1 cellular context compared by ENCODE assay signal in the genomic region with DNA sequence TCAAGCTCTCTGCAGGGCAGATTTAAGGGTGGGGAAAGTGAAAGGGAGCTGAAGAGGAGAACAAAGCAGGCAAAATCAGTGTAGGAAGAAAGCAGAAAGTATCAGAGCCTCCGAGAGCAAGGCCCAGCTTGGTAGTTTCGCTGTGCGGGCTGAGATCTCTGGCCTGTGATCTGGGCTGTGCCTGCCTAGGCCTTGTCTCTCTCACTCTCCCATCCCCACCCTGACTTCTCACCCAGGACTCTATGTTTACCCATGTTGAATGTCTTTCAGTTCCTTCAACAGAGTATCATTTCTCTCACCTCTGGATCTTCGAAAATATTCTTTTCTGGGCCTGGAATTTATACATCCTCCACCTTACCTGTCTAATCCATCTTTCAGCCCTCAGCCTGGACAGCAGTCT.
TF ChIP-seq lines count a peak whose summit lies in the region.

No MANE protein-coding gene starts in this region.

TF ChIP-seq in A549, 52 proteins besides CTCF, POLR2A, EP300 and RAD21:
- no peak for TF ChIP-seq POLR2AphosphoS2 (conservative IDR thresholded peaks at IDR 0.05; ENCODE audit: low read length)
- TF ChIP-seq, protein P1, sequence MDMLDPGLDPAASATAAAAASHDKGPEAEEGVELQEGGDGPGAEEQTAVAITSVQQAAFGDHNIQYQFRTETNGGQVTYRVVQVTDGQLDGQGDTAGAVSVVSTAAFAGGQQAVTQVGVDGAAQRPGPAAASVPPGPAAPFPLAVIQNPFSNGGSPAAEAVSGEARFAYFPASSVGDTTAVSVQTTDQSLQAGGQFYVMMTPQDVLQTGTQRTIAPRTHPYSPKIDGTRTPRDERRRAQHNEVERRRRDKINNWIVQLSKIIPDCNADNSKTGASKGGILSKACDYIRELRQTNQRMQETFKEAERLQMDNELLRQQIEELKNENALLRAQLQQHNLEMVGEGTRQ (IDR thresholded peaks at IDR 0.05) = no peak
- no peak for TF ChIP-seq ESRRA (IDR thresholded peaks at IDR 0.05; ENCODE audit: borderline replicate concordance, low read length)
- TF ChIP-seq, protein P2, sequence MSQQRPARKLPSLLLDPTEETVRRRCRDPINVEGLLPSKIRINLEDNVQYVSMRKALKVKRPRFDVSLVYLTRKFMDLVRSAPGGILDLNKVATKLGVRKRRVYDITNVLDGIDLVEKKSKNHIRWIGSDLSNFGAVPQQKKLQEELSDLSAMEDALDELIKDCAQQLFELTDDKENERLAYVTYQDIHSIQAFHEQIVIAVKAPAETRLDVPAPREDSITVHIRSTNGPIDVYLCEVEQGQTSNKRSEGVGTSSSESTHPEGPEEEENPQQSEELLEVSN (IDR thresholded peaks at IDR 0.05; ENCODE audit: borderline replicate concordance, low read depth) = no peak
- no peak for TF ChIP-seq NPAS2 (CRISPR knock-in tag; IDR thresholded peaks at IDR 0.05; ENCODE audit: borderline replicate concordance)
- TF ChIP-seq SREBF2 (IDR thresholded peaks at IDR 0.05) = no peak
- TF ChIP-seq, protein P3, sequence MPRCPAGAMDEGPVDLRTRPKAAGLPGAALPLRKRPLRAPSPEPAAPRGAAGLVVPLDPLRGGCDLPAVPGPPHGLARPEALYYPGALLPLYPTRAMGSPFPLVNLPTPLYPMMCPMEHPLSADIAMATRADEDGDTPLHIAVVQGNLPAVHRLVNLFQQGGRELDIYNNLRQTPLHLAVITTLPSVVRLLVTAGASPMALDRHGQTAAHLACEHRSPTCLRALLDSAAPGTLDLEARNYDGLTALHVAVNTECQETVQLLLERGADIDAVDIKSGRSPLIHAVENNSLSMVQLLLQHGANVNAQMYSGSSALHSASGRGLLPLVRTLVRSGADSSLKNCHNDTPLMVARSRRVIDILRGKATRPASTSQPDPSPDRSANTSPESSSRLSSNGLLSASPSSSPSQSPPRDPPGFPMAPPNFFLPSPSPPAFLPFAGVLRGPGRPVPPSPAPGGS (IDR thresholded peaks at IDR 0.05) = no peak
- TF ChIP-seq, protein P4, sequence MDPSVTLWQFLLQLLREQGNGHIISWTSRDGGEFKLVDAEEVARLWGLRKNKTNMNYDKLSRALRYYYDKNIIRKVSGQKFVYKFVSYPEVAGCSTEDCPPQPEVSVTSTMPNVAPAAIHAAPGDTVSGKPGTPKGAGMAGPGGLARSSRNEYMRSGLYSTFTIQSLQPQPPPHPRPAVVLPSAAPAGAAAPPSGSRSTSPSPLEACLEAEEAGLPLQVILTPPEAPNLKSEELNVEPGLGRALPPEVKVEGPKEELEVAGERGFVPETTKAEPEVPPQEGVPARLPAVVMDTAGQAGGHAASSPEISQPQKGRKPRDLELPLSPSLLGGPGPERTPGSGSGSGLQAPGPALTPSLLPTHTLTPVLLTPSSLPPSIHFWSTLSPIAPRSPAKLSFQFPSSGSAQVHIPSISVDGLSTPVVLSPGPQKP (IDR thresholded peaks at IDR 0.05; ENCODE audit: low read depth, low read length) = no peak
- TF ChIP-seq RFX5 (IDR thresholded peaks at IDR 0.05) = no peak
- TF ChIP-seq CBX2 (IDR thresholded peaks at IDR 0.05; ENCODE audit: borderline replicate concordance, low read depth) = no peak
- TF ChIP-seq, protein P5, sequence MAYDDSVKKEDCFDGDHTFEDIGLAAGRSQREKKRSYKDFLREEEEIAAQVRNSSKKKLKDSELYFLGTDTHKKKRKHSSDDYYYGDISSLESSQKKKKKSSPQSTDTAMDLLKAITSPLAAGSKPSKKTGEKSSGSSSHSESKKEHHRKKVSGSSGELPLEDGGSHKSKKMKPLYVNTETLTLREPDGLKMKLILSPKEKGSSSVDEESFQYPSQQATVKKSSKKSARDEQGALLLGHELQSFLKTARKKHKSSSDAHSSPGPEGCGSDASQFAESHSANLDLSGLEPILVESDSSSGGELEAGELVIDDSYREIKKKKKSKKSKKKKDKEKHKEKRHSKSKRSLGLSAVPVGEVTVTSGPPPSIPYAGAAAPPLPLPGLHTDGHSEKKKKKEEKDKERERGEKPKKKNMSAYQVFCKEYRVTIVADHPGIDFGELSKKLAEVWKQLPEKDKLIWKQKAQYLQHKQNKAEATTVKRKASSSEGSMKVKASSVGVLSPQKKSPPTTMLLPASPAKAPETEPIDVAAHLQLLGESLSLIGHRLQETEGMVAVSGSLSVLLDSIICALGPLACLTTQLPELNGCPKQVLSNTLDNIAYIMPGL (CRISPR knock-in tag; IDR thresholded peaks at IDR 0.05; ENCODE audit: borderline replicate concordance) = no peak
- TF ChIP-seq, protein P6, sequence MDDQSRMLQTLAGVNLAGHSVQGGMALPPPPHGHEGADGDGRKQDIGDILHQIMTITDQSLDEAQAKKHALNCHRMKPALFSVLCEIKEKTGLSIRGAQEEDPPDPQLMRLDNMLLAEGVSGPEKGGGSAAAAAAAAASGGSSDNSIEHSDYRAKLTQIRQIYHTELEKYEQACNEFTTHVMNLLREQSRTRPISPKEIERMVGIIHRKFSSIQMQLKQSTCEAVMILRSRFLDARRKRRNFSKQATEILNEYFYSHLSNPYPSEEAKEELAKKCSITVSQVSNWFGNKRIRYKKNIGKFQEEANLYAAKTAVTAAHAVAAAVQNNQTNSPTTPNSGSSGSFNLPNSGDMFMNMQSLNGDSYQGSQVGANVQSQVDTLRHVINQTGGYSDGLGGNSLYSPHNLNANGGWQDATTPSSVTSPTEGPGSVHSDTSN (IDR thresholded peaks at IDR 0.05) = no peak
- no peak for TF ChIP-seq CHD4 (IDR thresholded peaks at IDR 0.05; ENCODE audit: borderline replicate concordance)
